In the genomic region with DNA sequence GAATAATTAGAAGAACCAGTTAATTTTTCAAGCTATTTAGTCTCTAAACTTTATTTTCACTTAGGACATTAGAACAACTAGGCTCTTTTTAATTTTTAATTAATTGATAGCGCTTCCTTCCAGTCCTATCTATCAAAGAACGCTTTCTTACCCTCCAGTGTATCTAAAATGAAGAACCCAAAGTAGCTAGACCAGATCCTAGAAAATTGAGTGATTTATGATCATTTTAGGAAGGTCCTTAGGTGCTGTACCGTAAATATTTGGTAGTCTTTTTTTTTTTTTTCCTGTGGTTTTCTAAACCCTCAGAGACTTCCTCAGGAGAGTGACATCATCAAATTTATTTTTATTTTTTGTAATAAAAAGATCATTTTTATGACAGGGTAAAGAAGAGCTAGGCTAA, we compare ENCODE assay signal across 1 cellular context.
TF ChIP-seq lines count a peak whose summit lies in the region.

No MANE protein-coding gene starts in this region.

TF ChIP-seq in K562, 482 proteins besides CTCF, POLR2A, EP300 and RAD21 (continues in another document):
- TF ChIP-seq HINFP (tag; conservative IDR thresholded peaks at IDR 0.05; ENCODE audit: low read depth) (no peak), ARNT (IDR thresholded peaks at IDR 0.05) (0 out of 4 replicates have a peak, but pooled peaks of 1 of the 2 experiments have one; percentile 3), THRB (CRISPR knock-in tag; conservative IDR thresholded peaks at IDR 0.05) (no peak), SAFB (IDR thresholded peaks at IDR 0.05; ENCODE audit: borderline replicate concordance, low read depth, low read length) (no peak), TOE1 (IDR thresholded peaks at IDR 0.05; ENCODE audit: borderline replicate concordance) (no peak), TOE1 (CRISPR knock-in tag; IDR thresholded peaks at IDR 0.05; ENCODE audit: borderline replicate concordance, low read depth) (no peak), KDM4B (IDR thresholded peaks at IDR 0.05; ENCODE audit: borderline replicate concordance in 2 of 2, low read depth in 1 of 2) (no peak), NFIX (CRISPR knock-in tag; IDR thresholded peaks at IDR 0.05; ENCODE audit: low read depth) (no peak), TSC22D4 (tag; IDR thresholded peaks at IDR 0.05) (no peak), GABPB2 (CRISPR knock-in tag; conservative IDR thresholded peaks at IDR 0.05) (no peak), TCF3 (CRISPR knock-in tag; IDR thresholded peaks at IDR 0.05) (no peak), ZNF830 (CRISPR knock-in tag; IDR thresholded peaks at IDR 0.05) (no peak), CEBPB (tag; IDR thresholded peaks at IDR 0.05) (no peak), TAF15 (IDR thresholded peaks at IDR 0.05; ENCODE audit: low read depth, low read length) (no peak), ZNF347 (CRISPR knock-in tag; IDR thresholded peaks at IDR 0.05; ENCODE audit: low read depth) (no peak), ZNF408 (CRISPR knock-in tag; IDR thresholded peaks at IDR 0.05; ENCODE audit: low read depth) (no peak), HDAC1 (IDR thresholded peaks at IDR 0.05) (no peak), ZNF217 (CRISPR knock-in tag; IDR thresholded peaks at IDR 0.05) (no peak), ERF (CRISPR knock-in tag; IDR thresholded peaks at IDR 0.05) (no peak), ZBTB34 (CRISPR knock-in tag; IDR thresholded peaks at IDR 0.05) (no peak), MNT (conservative IDR thresholded peaks at IDR 0.05) (no peak), MEIS2 (IDR thresholded peaks at IDR 0.05; ENCODE audit: partially characterized antibody) (peak; percentile 77), SMARCB1 (IDR thresholded peaks at IDR 0.05; ENCODE audit: insufficient read length, low read depth) (no peak), FOXM1 (IDR thresholded peaks at IDR 0.05; ENCODE audit: low read depth) (no peak), FOXM1 (CRISPR knock-in tag; IDR thresholded peaks at IDR 0.05; ENCODE audit: low read depth) (no peak), PBX2 (CRISPR knock-in tag; IDR thresholded peaks at IDR 0.05; ENCODE audit: low read depth) (no peak), PBX2 (tag; conservative IDR thresholded peaks at IDR 0.05; ENCODE audit: low read depth) (peak; percentile 60; the same call in 1 of the 2 replicates), SMAD4 (CRISPR knock-in tag; conservative IDR thresholded peaks at IDR 0.05) (no peak), PURB (CRISPR knock-in tag; IDR thresholded peaks at IDR 0.05; ENCODE audit: low read depth) (no peak), CBX5 (IDR thresholded peaks at IDR 0.05; ENCODE audit: borderline replicate concordance, low read depth) (no peak), ZC3H8 (IDR thresholded peaks at IDR 0.05) (no peak), NR2C1 (IDR thresholded peaks at IDR 0.05) (no peak), NR2C1 (tag; IDR thresholded peaks at IDR 0.05) (no peak), ZC3H11A (IDR thresholded peaks at IDR 0.05; ENCODE audit: low read depth, low read length) (no peak), ZNF76 (CRISPR knock-in tag; IDR thresholded peaks at IDR 0.05; ENCODE audit: borderline replicate concordance) (no peak)
- TF ChIP-seq, protein P1, sequence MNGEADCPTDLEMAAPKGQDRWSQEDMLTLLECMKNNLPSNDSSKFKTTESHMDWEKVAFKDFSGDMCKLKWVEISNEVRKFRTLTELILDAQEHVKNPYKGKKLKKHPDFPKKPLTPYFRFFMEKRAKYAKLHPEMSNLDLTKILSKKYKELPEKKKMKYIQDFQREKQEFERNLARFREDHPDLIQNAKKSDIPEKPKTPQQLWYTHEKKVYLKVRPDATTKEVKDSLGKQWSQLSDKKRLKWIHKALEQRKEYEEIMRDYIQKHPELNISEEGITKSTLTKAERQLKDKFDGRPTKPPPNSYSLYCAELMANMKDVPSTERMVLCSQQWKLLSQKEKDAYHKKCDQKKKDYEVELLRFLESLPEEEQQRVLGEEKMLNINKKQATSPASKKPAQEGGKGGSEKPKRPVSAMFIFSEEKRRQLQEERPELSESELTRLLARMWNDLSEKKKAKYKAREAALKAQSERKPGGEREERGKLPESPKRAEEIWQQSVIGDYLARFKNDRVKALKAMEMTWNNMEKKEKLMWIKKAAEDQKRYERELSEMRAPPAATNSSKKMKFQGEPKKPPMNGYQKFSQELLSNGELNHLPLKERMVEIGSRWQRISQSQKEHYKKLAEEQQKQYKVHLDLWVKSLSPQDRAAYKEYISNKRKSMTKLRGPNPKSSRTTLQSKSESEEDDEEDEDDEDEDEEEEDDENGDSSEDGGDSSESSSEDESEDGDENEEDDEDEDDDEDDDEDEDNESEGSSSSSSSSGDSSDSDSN (IDR thresholded peaks at IDR 0.05; ENCODE audit: borderline replicate concordance in 1 of 2, low read depth in 2 of 2, low read length in 2 of 2), result no peak
- TF ChIP-seq, protein P2, sequence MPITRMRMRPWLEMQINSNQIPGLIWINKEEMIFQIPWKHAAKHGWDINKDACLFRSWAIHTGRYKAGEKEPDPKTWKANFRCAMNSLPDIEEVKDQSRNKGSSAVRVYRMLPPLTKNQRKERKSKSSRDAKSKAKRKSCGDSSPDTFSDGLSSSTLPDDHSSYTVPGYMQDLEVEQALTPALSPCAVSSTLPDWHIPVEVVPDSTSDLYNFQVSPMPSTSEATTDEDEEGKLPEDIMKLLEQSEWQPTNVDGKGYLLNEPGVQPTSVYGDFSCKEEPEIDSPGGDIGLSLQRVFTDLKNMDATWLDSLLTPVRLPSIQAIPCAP (CRISPR knock-in tag; IDR thresholded peaks at IDR 0.05; ENCODE audit: borderline replicate concordance), result no peak
- TF ChIP-seq, protein P3, sequence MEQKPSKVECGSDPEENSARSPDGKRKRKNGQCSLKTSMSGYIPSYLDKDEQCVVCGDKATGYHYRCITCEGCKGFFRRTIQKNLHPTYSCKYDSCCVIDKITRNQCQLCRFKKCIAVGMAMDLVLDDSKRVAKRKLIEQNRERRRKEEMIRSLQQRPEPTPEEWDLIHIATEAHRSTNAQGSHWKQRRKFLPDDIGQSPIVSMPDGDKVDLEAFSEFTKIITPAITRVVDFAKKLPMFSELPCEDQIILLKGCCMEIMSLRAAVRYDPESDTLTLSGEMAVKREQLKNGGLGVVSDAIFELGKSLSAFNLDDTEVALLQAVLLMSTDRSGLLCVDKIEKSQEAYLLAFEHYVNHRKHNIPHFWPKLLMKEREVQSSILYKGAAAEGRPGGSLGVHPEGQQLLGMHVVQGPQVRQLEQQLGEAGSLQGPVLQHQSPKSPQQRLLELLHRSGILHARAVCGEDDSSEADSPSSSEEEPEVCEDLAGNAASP (IDR thresholded peaks at IDR 0.05), result no peak
- TF ChIP-seq, protein P4, sequence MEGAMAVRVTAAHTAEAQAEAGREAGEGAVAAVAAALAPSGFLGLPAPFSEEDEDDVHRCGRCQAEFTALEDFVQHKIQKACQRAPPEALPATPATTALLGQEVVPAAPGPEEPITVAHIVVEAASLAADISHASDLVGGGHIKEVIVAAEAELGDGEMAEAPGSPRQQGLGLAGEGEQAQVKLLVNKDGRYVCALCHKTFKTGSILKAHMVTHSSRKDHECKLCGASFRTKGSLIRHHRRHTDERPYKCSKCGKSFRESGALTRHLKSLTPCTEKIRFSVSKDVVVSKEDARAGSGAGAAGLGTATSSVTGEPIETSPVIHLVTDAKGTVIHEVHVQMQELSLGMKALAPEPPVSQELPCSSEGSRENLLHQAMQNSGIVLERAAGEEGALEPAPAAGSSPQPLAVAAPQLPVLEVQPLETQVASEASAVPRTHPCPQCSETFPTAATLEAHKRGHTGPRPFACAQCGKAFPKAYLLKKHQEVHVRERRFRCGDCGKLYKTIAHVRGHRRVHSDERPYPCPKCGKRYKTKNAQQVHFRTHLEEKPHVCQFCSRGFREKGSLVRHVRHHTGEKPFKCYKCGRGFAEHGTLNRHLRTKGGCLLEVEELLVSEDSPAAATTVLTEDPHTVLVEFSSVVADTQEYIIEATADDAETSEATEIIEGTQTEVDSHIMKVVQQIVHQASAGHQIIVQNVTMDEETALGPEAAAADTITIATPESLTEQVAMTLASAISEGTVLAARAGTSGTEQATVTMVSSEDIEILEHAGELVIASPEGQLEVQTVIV (CRISPR knock-in tag; IDR thresholded peaks at IDR 0.05; ENCODE audit: borderline replicate concordance), result no peak
- TF ChIP-seq, protein P5, sequence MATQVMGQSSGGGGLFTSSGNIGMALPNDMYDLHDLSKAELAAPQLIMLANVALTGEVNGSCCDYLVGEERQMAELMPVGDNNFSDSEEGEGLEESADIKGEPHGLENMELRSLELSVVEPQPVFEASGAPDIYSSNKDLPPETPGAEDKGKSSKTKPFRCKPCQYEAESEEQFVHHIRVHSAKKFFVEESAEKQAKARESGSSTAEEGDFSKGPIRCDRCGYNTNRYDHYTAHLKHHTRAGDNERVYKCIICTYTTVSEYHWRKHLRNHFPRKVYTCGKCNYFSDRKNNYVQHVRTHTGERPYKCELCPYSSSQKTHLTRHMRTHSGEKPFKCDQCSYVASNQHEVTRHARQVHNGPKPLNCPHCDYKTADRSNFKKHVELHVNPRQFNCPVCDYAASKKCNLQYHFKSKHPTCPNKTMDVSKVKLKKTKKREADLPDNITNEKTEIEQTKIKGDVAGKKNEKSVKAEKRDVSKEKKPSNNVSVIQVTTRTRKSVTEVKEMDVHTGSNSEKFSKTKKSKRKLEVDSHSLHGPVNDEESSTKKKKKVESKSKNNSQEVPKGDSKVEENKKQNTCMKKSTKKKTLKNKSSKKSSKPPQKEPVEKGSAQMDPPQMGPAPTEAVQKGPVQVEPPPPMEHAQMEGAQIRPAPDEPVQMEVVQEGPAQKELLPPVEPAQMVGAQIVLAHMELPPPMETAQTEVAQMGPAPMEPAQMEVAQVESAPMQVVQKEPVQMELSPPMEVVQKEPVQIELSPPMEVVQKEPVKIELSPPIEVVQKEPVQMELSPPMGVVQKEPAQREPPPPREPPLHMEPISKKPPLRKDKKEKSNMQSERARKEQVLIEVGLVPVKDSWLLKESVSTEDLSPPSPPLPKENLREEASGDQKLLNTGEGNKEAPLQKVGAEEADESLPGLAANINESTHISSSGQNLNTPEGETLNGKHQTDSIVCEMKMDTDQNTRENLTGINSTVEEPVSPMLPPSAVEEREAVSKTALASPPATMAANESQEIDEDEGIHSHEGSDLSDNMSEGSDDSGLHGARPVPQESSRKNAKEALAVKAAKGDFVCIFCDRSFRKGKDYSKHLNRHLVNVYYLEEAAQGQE (CRISPR knock-in tag; IDR thresholded peaks at IDR 0.05; ENCODE audit: low read depth), result no peak
